7 cellular contexts compared by ENCODE assay signal in the genomic region with DNA sequence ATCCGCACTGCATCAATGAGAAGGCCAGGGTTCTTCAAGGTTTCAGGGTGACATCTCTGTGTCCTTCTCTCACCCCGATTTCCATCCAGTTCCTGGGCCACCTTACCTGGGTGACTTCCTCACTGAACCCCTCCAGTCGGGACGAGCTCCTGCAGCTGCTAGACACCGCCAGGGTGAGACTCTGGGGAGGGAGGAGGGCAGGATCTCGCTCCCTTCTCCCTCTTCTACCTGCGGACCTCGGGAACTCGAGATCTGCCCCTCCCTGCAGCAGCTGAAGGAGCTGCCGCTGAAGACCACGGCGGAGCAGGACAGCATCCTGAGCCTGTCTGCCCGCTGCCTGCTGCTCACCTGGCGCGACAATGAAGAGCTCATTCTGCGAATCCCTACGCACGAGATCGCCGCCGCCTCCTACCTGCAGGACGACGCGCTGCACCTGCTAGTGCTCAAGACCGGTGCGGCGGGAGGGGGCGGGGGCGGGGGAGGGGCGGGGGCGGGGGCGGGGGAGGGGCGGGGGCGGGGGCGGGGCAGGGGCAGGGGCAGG. TPM values are rescaled to one million over a fixed set of nuclear protein-coding genes. Genes with fewer than 3 reads are reported as not detected.
DNase-seq lines count a peak whose midpoint lies in the region; ATAC-seq and TF ChIP-seq lines count a peak whose summit lies in the region.

No MANE protein-coding gene starts in this region.

- H3K27ac ChIP-seq in thyroid gland = no peak overlapping the region

- H3K36me3 ChIP-seq in thyroid gland = no peaks in the 10 kb centered on the region

- peaks cover 2% of the 10 kb centered on the region for H3K36me3 Mint-ChIP-seq in activated T-helper 1 cell treated with anti-CD3 and anti-CD28 coated beads, Interleukin-12 subunit alpha, Interleukin-12 subunit beta, Interleukin-2, Interleukin-4 antibody, amounts not matched to agents 30 ng/mL and 10 ng/mL and 1 ng/mL, durations not matched to agents 14 hours and 24 hours and 36 hours (ENCODE audit: low read depth)

- H3K4me1 Mint-ChIP-seq in activated T-helper 1 cell treated with anti-CD3 and anti-CD28 coated beads, Interleukin-12 subunit alpha, Interleukin-12 subunit beta, Interleukin-2, Interleukin-4 antibody, amounts not matched to agents 30 ng/mL and 10 ng/mL and 1 ng/mL, durations not matched to agents 14 hours and 24 hours and 36 hours (ENCODE audit: low read depth) = peaks cover 20% of the 10 kb centered on the region

- H3K27ac Mint-ChIP-seq in activated T-helper 1 cell treated with anti-CD3 and anti-CD28 coated beads, Interleukin-12 subunit alpha, Interleukin-12 subunit beta, Interleukin-2, Interleukin-4 antibody, amounts not matched to agents 30 ng/mL and 10 ng/mL and 1 ng/mL, durations not matched to agents 14 hours and 24 hours and 36 hours = no peak overlapping the region

- peaks cover 0 to 16% of the 10 kb centered on the region in 2 donors for H3K4me1 ChIP-seq in thyroid gland

- TF ChIP-seq POLR2A in thyroid gland (IDR thresholded peaks at IDR 0.05) = no peak

- 14 to 28% methylated on average over 8 to 32 of the region's 35 CpGs for WGBS in thyroid gland, 2 donors

- no peaks in the 10 kb centered on the region for H3K9me3 Mint-ChIP-seq in activated T-helper 1 cell treated with anti-CD3 and anti-CD28 coated beads, Interleukin-12 subunit alpha, Interleukin-12 subunit beta, Interleukin-2, Interleukin-4 antibody, amounts not matched to agents 30 ng/mL and 10 ng/mL and 1 ng/mL, durations not matched to agents 14 hours and 24 hours and 36 hours

- peak in 2 of 6 experiments; percentile 33 to 49 for TF ChIP-seq CTCF in thyroid gland (IDR thresholded peaks at IDR 0.05)

- intact Hi-C loops in activated T-helper 1 cell treated with anti-CD3 and anti-CD28 coated beads, Interleukin-12 subunit alpha, Interleukin-12 subunit beta, Interleukin-2, Interleukin-4 antibody, amounts not matched to agents 30 ng/mL and 10 ng/mL and 1 ng/mL, durations not matched to agents 14 hours and 24 hours and 36 hours (cut with micrococcal nuclease) = no loop called here
- intact Hi-C loops in thyroid gland (cut with DNase I) = no loop called here

- ATAC-seq in HG03432 (IDR thresholded peaks at IDR 0.05; ENCODE audit: unreplicated experiment) (peak; percentile 17), HG03521 (IDR thresholded peaks at IDR 0.05; ENCODE audit: unreplicated experiment) (no peak), HG03378 (IDR thresholded peaks at IDR 0.05; ENCODE audit: unreplicated experiment) (no peak)

- peak overlapping the region; percentile 70 for H3K4me3 Mint-ChIP-seq in activated T-helper 1 cell treated with anti-CD3 and anti-CD28 coated beads, Interleukin-12 subunit alpha, Interleukin-12 subunit beta, Interleukin-2, Interleukin-4 antibody, amounts not matched to agents 30 ng/mL and 10 ng/mL and 1 ng/mL, durations not matched to agents 14 hours and 24 hours and 36 hours

- H3K27me3 ChIP-seq in thyroid gland = peaks cover 10% of the 10 kb centered on the region

- peak overlapping the region in 1 of 3 donors; percentile 34 for H3K4me3 ChIP-seq in thyroid gland (replicated peaks in 1 of 3)

- no peaks in the 10 kb centered on the region for H3K9me3 ChIP-seq in thyroid gland

- DNase-seq in NCI-H524 treated with DMSO at 0.1 percent for 48 hours (lab: John Stamatoyannopoulos, UW) (peak; percentile 19), kidney tubule cell (ENCODE audit: low spot score) (peak; percentile 76), thyroid gland (peak; percentile 61 to 68)
- DNase-seq in activated T-helper 1 cell treated with anti-CD3 and anti-CD28 coated beads, Interleukin-12 subunit alpha, Interleukin-12 subunit beta, Interleukin-2, Interleukin-4 antibody, amounts not matched to agents 30 ng/mL and 10 ng/mL and 1 ng/mL, durations not matched to agents 14 hours and 24 hours and 36 hours (ENCODE audit: low spot score) = no peak

- H3K27me3 Mint-ChIP-seq in activated T-helper 1 cell treated with anti-CD3 and anti-CD28 coated beads, Interleukin-12 subunit alpha, Interleukin-12 subunit beta, Interleukin-2, Interleukin-4 antibody, amounts not matched to agents 30 ng/mL and 10 ng/mL and 1 ng/mL, durations not matched to agents 14 hours and 24 hours and 36 hours (ENCODE audit: insufficient read depth) = peaks cover 67% of the 10 kb centered on the region

RNA-seq across cellular contexts. Expression of a gene that starts 7.5 kb away (rescaled TPM):
- not detected in 2 replicates for total RNA-seq in activated T-helper 1 cell treated with anti-CD3 and anti-CD28 coated beads, Interleukin-12 subunit alpha, Interleukin-12 subunit beta, Interleukin-2, Interleukin-4 antibody, amounts not matched to agents 30 ng/mL and 10 ng/mL and 1 ng/mL, durations not matched to agents 14 hours and 24 hours and 36 hours
- 10 to 100 TPM in 1 of 4 donors, 1 to 10 TPM in 3; 7.4 to 16.0 (median 9.7) TPM for total RNA-seq in thyroid gland

RNA-seq across cellular contexts. Expression of a gene that starts 34.3 kb away (rescaled TPM):
- 0.22 and 0.23 TPM in 2 replicates for total RNA-seq in activated T-helper 1 cell treated with anti-CD3 and anti-CD28 coated beads, Interleukin-12 subunit alpha, Interleukin-12 subunit beta, Interleukin-2, Interleukin-4 antibody, amounts not matched to agents 30 ng/mL and 10 ng/mL and 1 ng/mL, durations not matched to agents 14 hours and 24 hours and 36 hours
- total RNA-seq in thyroid gland = 1 to 10 TPM; 3.1 to 5.9 (median 4.8) TPM

RNA-seq across cellular contexts. Expression of a gene that starts 49.8 kb away (rescaled TPM):
- total RNA-seq in activated T-helper 1 cell treated with anti-CD3 and anti-CD28 coated beads, Interleukin-12 subunit alpha, Interleukin-12 subunit beta, Interleukin-2, Interleukin-4 antibody, amounts not matched to agents 30 ng/mL and 10 ng/mL and 1 ng/mL, durations not matched to agents 14 hours and 24 hours and 36 hours = not detected in 2 replicates
- total RNA-seq in thyroid gland = under 1 TPM in 1 of 4 donors, not detected in 3; 0.10 TPM
